Comparison of ENCODE assay signal across 1 cellular context in the genomic region with DNA sequence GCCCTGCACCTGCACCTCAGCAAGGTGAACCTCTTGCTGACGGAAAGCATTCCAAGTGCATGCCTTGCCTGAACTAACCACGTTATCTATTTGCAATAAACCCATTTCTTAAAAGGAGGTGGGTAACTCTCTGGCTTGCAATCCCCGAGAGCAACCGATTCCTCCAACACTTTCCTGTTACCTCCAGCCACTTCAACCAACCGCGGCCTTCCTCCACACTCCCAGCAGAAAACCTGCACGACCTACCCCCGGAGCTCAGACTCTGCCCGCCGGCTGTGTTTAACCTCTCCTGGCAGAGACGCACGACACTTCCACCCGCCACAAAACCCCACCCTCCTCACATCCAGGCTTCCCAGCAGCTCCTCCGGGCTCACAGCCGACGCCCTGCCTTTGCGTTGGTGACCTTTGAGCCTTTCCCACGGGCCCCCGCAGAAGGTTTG.
TF ChIP-seq lines count a peak whose summit lies in the region.

No MANE protein-coding gene starts in this region.

TF ChIP-seq in H1, 55 proteins besides CTCF, POLR2A, EP300 and RAD21:
- TF ChIP-seq ASH2L (IDR thresholded peaks at IDR 0.05; ENCODE audit: low read length): no peak
- no peak for TF ChIP-seq GABPA (IDR thresholded peaks at IDR 0.05; ENCODE audit: borderline replicate concordance, insufficient read depth, low read length)
- TF ChIP-seq SAP30 (IDR thresholded peaks at IDR 0.05; ENCODE audit: insufficient read depth, insufficient replicate concordance, low read length): no peak
- TF ChIP-seq SP4 (IDR thresholded peaks at IDR 0.05; ENCODE audit: low read length): no peak
- no peak for TF ChIP-seq TEAD4 (IDR thresholded peaks at IDR 0.05; ENCODE audit: low read depth, low read length)
- no peak for TF ChIP-seq YY1 (IDR thresholded peaks at IDR 0.05; ENCODE audit: low read depth, low read length)
- TF ChIP-seq SP1 (IDR thresholded peaks at IDR 0.05; ENCODE audit: low read depth, low read length): no peak
- TF ChIP-seq EZH2 (IDR thresholded peaks at IDR 0.05; ENCODE audit: low read depth, low read length, severe bottlenecking): no peak
- no peak for TF ChIP-seq CHD2 (IDR thresholded peaks at IDR 0.05; ENCODE audit: low read length)
- TF ChIP-seq TAF1 (IDR thresholded peaks at IDR 0.05; ENCODE audit: low read depth, low read length): no peak
- no peak for TF ChIP-seq CBX5 (IDR thresholded peaks at IDR 0.05; ENCODE audit: low read depth, low read length)
- no peak for TF ChIP-seq NRF1 (IDR thresholded peaks at IDR 0.05; ENCODE audit: low read depth, low read length)
- no peak for TF ChIP-seq BACH1 (IDR thresholded peaks at IDR 0.05; ENCODE audit: low read length)
- TF ChIP-seq FOSL1 (IDR thresholded peaks at IDR 0.05; ENCODE audit: insufficient read depth, low read depth, low read length): no peak
- TF ChIP-seq KDM5A (IDR thresholded peaks at IDR 0.05; ENCODE audit: low read length): no peak
- no peak for TF ChIP-seq SIX5 (IDR thresholded peaks at IDR 0.05; ENCODE audit: low read depth, low read length)
